18 cellular contexts compared by ENCODE assay signal in genomic region chr21:20721151-20721550, GRCh38.
DNase-seq lines count a peak whose midpoint lies in the region; ATAC-seq, FAIRE-seq and TF ChIP-seq lines count a peak whose summit lies in the region.
"Had no signal": no experiment of that assay in that cellular context is flagged by ENCODE, and none has a peak within 500 bp of the region (broad histone marks: within the 10 kb centered on the region; RNA-seq: fewer than 3 reads in every experiment).

No MANE protein-coding gene starts in this region.

- no peak overlapping the region for H3K9ac ChIP-seq in SK-N-SH
- no peak overlapping the region; a peak in 1 of 7 replicates for H3K9ac ChIP-seq in H1 (replicated peaks in 1 of 4; ENCODE audit: extremely low read depth in 1 of 4, low read depth in 3 of 4, low read length in 3 of 4)
- H3K9ac ChIP-seq in smooth muscle cell (ENCODE audit: low read depth): peak overlapping the region; percentile 64

- H3K79me1 ChIP-seq in H1 (ENCODE audit: low read depth, low read length): no peaks in the 10 kb centered on the region

- no peak overlapping the region for H2AK5ac ChIP-seq in H1 (ENCODE audit: low read depth, low read length)

- no peak overlapping the region for H4K91ac ChIP-seq in H1 (replicated peaks; ENCODE audit: insufficient read length, low read length)

- H2BK5ac ChIP-seq in H1 (ENCODE audit: low read depth, low read length): no peak overlapping the region

- H2BK15ac ChIP-seq in H1 (ENCODE audit: low read length): no peak overlapping the region

- H3K9me3 ChIP-seq in SK-N-SH (no peaks in the 10 kb centered on the region), SJCRH30 (replicated peaks) (no peaks in the 10 kb centered on the region), H1 (ENCODE audit: insufficient read depth in 2 of 2, low read depth in 1 of 2, low read length in 1 of 2) (no peaks in the 10 kb centered on the region), smooth muscle cell (replicated peaks; ENCODE audit: low read depth) (no peaks in the 10 kb centered on the region)

- no peaks in the 10 kb centered on the region for H3K23me2 ChIP-seq in H1 (ENCODE audit: low read depth, low read length)

- TF ChIP-seq POLR2A in H1 (IDR thresholded peaks at IDR 0.05; ENCODE audit: control extremely low read depth in 1 of 2, low read depth in 2 of 2, low read length in 2 of 2) (no peak), lower leg skin (IDR thresholded peaks at IDR 0.05) (no peak)

- H3K27me3 Mint-ChIP-seq in naive thymus-derived CD8-positive, alpha-beta T cell: no peaks in the 10 kb centered on the region
- H3K27me3 Mint-ChIP-seq: B cell had no signal

- no peak for TF ChIP-seq EP300 in SK-N-SH (IDR thresholded peaks at IDR 0.05; ENCODE audit: borderline replicate concordance in 1 of 2, low read depth in 1 of 2, low read length in 1 of 2)
- TF ChIP-seq EP300 in H1 (IDR thresholded peaks at IDR 0.05; ENCODE audit: borderline replicate concordance in 1 of 2, low read depth in 2 of 2, low read length in 2 of 2): no peak

- H3K9me3 Mint-ChIP-seq in naive thymus-derived CD8-positive, alpha-beta T cell: peaks cover 0 to 35% (median 7%) of the 10 kb centered on the region in 9 donors

- 0 out of 2 replicates have a peak overlapping the region, but pooled peaks have one; percentile 3 for H2BK20ac ChIP-seq in H1 (ENCODE audit: low read length)

- H2AFZ ChIP-seq in SK-N-SH (ENCODE audit: low read depth) (no peak overlapping the region), H1 (ENCODE audit: low read length) (no peak overlapping the region), smooth muscle cell (ENCODE audit: low read depth) (no peak overlapping the region)

- H3K27me3 ChIP-seq in SK-N-SH (ENCODE audit: insufficient read depth) (no peaks in the 10 kb centered on the region), SJCRH30 (no peaks in the 10 kb centered on the region), H1 (replicated peaks in 1 of 4; ENCODE audit: control insufficient read depth in 3 of 4, extremely low read depth in 1 of 4, insufficient read depth in 3 of 4, low read length in 3 of 4) (no peaks in the 10 kb centered on the region), smooth muscle cell (ENCODE audit: low read depth) (no peaks in the 10 kb centered on the region)

- no peaks in the 10 kb centered on the region for H3K4me1 Mint-ChIP-seq in naive thymus-derived CD8-positive, alpha-beta T cell
- H3K4me1 Mint-ChIP-seq: B cell had no signal

- TF ChIP-seq RAD21 in SK-N-SH (IDR thresholded peaks at IDR 0.05; ENCODE audit: low read length) (no peak), H1 (IDR thresholded peaks at IDR 0.05 in 1 of 2, conservative IDR thresholded peaks at IDR 0.05 in 1 of 2; ENCODE audit: low read depth in 2 of 2, low read length in 2 of 2) (no peak)

- H2BK120ac ChIP-seq in H1 (replicated peaks; ENCODE audit: low read depth, low read length): no peak overlapping the region

- H3K18ac ChIP-seq in H1 (ENCODE audit: extremely low read depth, low read length): no peak overlapping the region

- DNase-seq in SK-N-SH (no peak), SJCRH30 (no peak), H1 (ENCODE audit: low read depth in 1 of 2, low spot score in 2 of 2) (no peak), smooth muscle cell (lab: John Stamatoyannopoulos, UW; ENCODE audit: unreplicated experiment) (no peak), amniotic stem cell (lab: John Stamatoyannopoulos, UW) (no peak), lower leg skin (ENCODE audit: low spot score in 2 of 2) (no peak)
- no peak for DNase-seq in naive thymus-derived CD8-positive, alpha-beta T cell
- DNase-seq: COR-L47, GF-D8, HCEC 1CT, Kasumi-1, NCI-H1105 treated with DMSO at 0.1 percent for 48 hours, NCI-H1694, NCI-H2227 treated with DMSO at 0.1 percent for 48 hours, NCI-H524 had no signal

- H3K36me3 ChIP-seq in SK-N-SH (replicated peaks in 1 of 2; ENCODE audit: control insufficient read depth in 1 of 2, insufficient read depth in 2 of 2, low read length in 1 of 2) (no peaks in the 10 kb centered on the region), SJCRH30 (no peaks in the 10 kb centered on the region), H1 (ENCODE audit: control insufficient read depth in 2 of 4, insufficient read depth in 4 of 4, low read length in 3 of 4) (no peaks in the 10 kb centered on the region), smooth muscle cell (ENCODE audit: low read depth) (no peaks in the 10 kb centered on the region)

- H3K79me2 ChIP-seq in SK-N-SH (ENCODE audit: insufficient read depth) (no peaks in the 10 kb centered on the region), H1 (ENCODE audit: control insufficient read depth in 1 of 2, insufficient read depth in 2 of 2, low read length in 2 of 2) (no peaks in the 10 kb centered on the region), smooth muscle cell (ENCODE audit: low read depth) (no peaks in the 10 kb centered on the region)

- no peak overlapping the region for H3K4me3 ChIP-seq in SK-N-SH (ENCODE audit: low read depth in 2 of 2, low read length in 1 of 2)
- H3K4me3 ChIP-seq in SJCRH30: no peak overlapping the region
- H3K4me3 ChIP-seq in H1 (ENCODE audit: extremely low read depth in 1 of 4, insufficient read depth in 2 of 4, low read depth in 3 of 4, low read length in 4 of 4): no peak overlapping the region
- H3K4me3 ChIP-seq in smooth muscle cell: no peak overlapping the region
- H3K4me3 ChIP-seq in lower leg skin (ENCODE audit: low read depth, poor library complexity, severe bottlenecking): no peak overlapping the region

- no peak overlapping the region for H3K4me3 Mint-ChIP-seq in naive thymus-derived CD8-positive, alpha-beta T cell
- H3K4me3 Mint-ChIP-seq: B cell had no signal

- H2BK12ac ChIP-seq in H1 (ENCODE audit: low read depth, low read length): no peak overlapping the region

- peaks cover 0 to 5% (median 0%) of the 10 kb centered on the region in 3 donors for H3K36me3 Mint-ChIP-seq in naive thymus-derived CD8-positive, alpha-beta T cell

- intact Hi-C loops in lower leg skin (cut with DNase I; ENCODE audit: low total_unique reads): no loop called here

- H3K23ac ChIP-seq in H1 (ENCODE audit: insufficient read length): no peak overlapping the region

- H3K9me2 ChIP-seq in SK-N-SH: no peaks in the 10 kb centered on the region

- ATAC-seq in SK-N-SH treated with all-trans-retinoic acid at 6 μM for 48 hours: no peak
- no peak for ATAC-seq in naive thymus-derived CD8-positive, alpha-beta T cell

- TF ChIP-seq CTCF in SK-N-SH (IDR thresholded peaks at IDR 0.05): no peak
- no peak for TF ChIP-seq CTCF in H1 (IDR thresholded peaks at IDR 0.05; ENCODE audit: control extremely low read depth in 1 of 3, insufficient read depth in 1 of 3, low read depth in 1 of 3, low read length in 3 of 3)
- no peak for TF ChIP-seq CTCF in smooth muscle cell (IDR thresholded peaks at IDR 0.05; ENCODE audit: borderline replicate concordance, insufficient read depth, poor library complexity, severe bottlenecking)
- TF ChIP-seq CTCF in lower leg skin (IDR thresholded peaks at IDR 0.05): no peak

- no peak for FAIRE-seq in H1 (lab: Jason Lieb, UNC)

- CTCF ChIA-PET in SK-N-SH (lab: Yijun Ruan, JAX) (no interaction called here), H1 (lab: Charles Lee; ENCODE audit: partially characterized antibody) (no interaction called here)

- POLR2A ChIA-PET in SK-N-SH (lab: Yijun Ruan, JAX) (no interaction called here), H1 (lab: Charles Lee; ENCODE audit: partially characterized antibody) (no interaction called here)
- POLR2A ChIA-PET in naive thymus-derived CD8-positive, alpha-beta T cell (lab: Charles Lee): no interaction called here

- H4K5ac ChIP-seq in H1 (ENCODE audit: insufficient read length, low read depth, low read length): no peak overlapping the region

- H3K4me2 ChIP-seq in SK-N-SH: peak overlapping the region; percentile 41; the same call in 1 of the 2 replicates
- H3K4me2 ChIP-seq in H1 (ENCODE audit: insufficient read depth in 1 of 2, low read depth in 2 of 2, low read length in 2 of 2): no peak overlapping the region
- peak overlapping the region; percentile 56 for H3K4me2 ChIP-seq in smooth muscle cell

- no peak overlapping the region for H3K27ac Mint-ChIP-seq in naive thymus-derived CD8-positive, alpha-beta T cell
- H3K27ac Mint-ChIP-seq: B cell had no signal

- 8% methylated on average over 6 of the region's 6 CpGs for WGBS in SK-N-SH (ENCODE audit: low lambda C conversion rate)
- WGBS in H1 (ENCODE audit: extremely low coverage in 1 of 2, insufficient coverage in 1 of 2, insufficient read length in 1 of 2, insufficient replicate concordance in 2 of 2, low coverage in 1 of 2, low lambda C conversion rate in 2 of 2, missing lambda C conversion rate in 1 of 2), 2 experiments: 92% methylated on average over 6 of the region's 6 CpGs; no CpG with 5 or more reads in 1 of the 2 experiments
- WGBS in smooth muscle cell (ENCODE audit: low lambda C conversion rate): 83% methylated on average over 6 of the region's 6 CpGs
- WGBS in lower leg skin, 2 donors: 79 to 85% methylated on average over 6 of the region's 6 CpGs

- H4K20me1 ChIP-seq in SK-N-SH (ENCODE audit: insufficient read depth) (no peaks in the 10 kb centered on the region), H1 (replicated peaks in 1 of 2; ENCODE audit: control insufficient read depth in 1 of 2, insufficient read depth in 2 of 2, low read length in 2 of 2) (no peaks in the 10 kb centered on the region), smooth muscle cell (ENCODE audit: low read depth) (no peaks in the 10 kb centered on the region)

- H4K8ac ChIP-seq in H1 (ENCODE audit: extremely low read depth, insufficient read depth, low read length): no peak overlapping the region

- no peak overlapping the region for H3K4ac ChIP-seq in H1 (replicated peaks; ENCODE audit: insufficient read length, low read depth, low read length)

- H3F3A ChIP-seq in SK-N-SH (replicated peaks; ENCODE audit: insufficient read depth) (no peaks in the 10 kb centered on the region), smooth muscle cell (ENCODE audit: low read depth) (no peaks in the 10 kb centered on the region)

- H3K56ac ChIP-seq in H1 (replicated peaks; ENCODE audit: insufficient read length, low read depth, low read length): no peak overlapping the region

- no peak overlapping the region for H3K14ac ChIP-seq in H1 (ENCODE audit: insufficient read length)

- H3K4me1 ChIP-seq in SK-N-SH (ENCODE audit: control insufficient read depth in 1 of 2, insufficient read depth in 2 of 2, low read depth in 1 of 2, low read length in 1 of 2) (no peaks in the 10 kb centered on the region), SJCRH30 (peaks cover 14% of the 10 kb centered on the region), H1 (replicated peaks in 1 of 4; ENCODE audit: control insufficient read depth in 3 of 4, insufficient read depth in 4 of 4, low read length in 3 of 4) (no peaks in the 10 kb centered on the region), smooth muscle cell (ENCODE audit: low read depth) (peaks cover 3% of the 10 kb centered on the region)

- H3K27ac ChIP-seq in SK-N-SH (ENCODE audit: low read depth in 2 of 2, low read length in 1 of 2): no peak overlapping the region
- H3K27ac ChIP-seq in SJCRH30: peak overlapping the region; percentile 11
- H3K27ac ChIP-seq in H1 (ENCODE audit: low read depth, low read length): no peak overlapping the region
- H3K27ac ChIP-seq in smooth muscle cell (ENCODE audit: low read depth): peak overlapping the region; percentile 89
- H3K27ac ChIP-seq: 22Rv1 had no signal

TF ChIP-seq in SK-N-SH, 30 proteins besides CTCF, POLR2A, EP300 and RAD21 (continues in another document):
- no peak for TF ChIP-seq JUND (IDR thresholded peaks at IDR 0.05)

TF ChIP-seq in H1, 55 proteins besides CTCF, POLR2A, EP300 and RAD21 (continues in another document):
- no peak for TF ChIP-seq CEBPB (IDR thresholded peaks at IDR 0.05; ENCODE audit: low read depth, low read length)

Comparison
In these comparisons a context has a peak if more than half of its experiments do, and no peak if none do; other contexts are left out.
1. H3K27ac ChIP-seq: peak in SJCRH30 (single experiment) and smooth muscle cell (single experiment); none in SK-N-SH (0 of 2) and H1 (single experiment).
2. H3K4me2 ChIP-seq: peak in SK-N-SH (single experiment) and smooth muscle cell (single experiment); none in H1 (0 of 2).